In the genomic region with DNA sequence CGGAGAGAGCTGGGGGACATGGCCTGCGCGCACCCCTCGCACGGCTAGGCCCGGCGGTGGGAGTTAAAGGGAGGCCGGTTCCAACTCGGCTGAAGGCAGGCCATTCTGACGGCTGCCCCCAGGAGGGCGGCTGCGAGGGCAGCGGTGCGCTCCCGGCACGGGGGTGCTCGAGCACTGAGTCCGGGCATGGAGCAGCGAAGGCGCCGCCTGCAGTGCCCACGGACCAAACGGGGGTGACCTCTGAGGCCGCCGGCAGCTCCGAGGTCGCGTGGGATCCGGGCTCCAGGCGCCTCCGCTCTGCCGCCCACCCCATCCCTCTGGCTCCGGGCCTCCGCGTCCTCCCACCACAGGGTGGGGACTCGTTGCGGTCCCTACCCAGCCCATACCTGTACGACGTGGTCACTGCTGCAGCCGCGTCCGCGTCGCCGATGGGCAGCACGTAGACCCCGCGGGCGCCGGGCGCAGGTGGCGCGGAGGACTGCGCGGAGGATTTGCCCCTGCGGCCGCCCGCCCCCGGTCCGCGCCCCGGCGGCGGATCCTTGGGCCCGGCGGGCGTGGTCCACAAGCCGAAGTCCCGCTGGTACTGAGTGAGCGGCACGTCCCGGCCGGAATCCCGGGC, we compare ENCODE assay signal across 8 cellular contexts. TPM values are rescaled to one million over a fixed set of nuclear protein-coding genes. Genes with fewer than 3 reads are reported as not detected.
A peak's percentile ranks its signal among the peaks of the same experiment; 100 is the strongest.
DNase-seq lines count a peak whose midpoint lies in the region; ATAC-seq and TF ChIP-seq lines count a peak whose summit lies in the region.

No MANE protein-coding gene starts in this region.

- peak overlapping the region in 1 of 4 donors; percentile 42 for H3K27ac ChIP-seq in esophagus squamous epithelium

- intact Hi-C loops in activated CD4-positive, alpha-beta memory T cell treated with anti-CD3 and anti-CD28 coated beads for 36 hours (cut with micrococcal nuclease), result loop anchor here (2.0 to 5.0 kb wide), 2 partner anchors 57 to 356 kb away; partner anchors contain the start of gene PARL
- intact Hi-C loops in esophagus squamous epithelium (cut with DNase I), result no loop called here

- no peaks in the 10 kb centered on the region for H3K36me3 Mint-ChIP-seq in activated CD4-positive, alpha-beta memory T cell treated with anti-CD3 and anti-CD28 coated beads for 36 hours
- peaks cover 0 to 11% (median 0%) of the 10 kb centered on the region in 3 donors for H3K36me3 Mint-ChIP-seq in naive thymus-derived CD8-positive, alpha-beta T cell

- ATAC-seq in HG03045 (IDR thresholded peaks at IDR 0.05; ENCODE audit: unreplicated experiment) (peak; percentile 28), HG02870 (IDR thresholded peaks at IDR 0.05; ENCODE audit: unreplicated experiment) (no peak)
- ATAC-seq in naive thymus-derived CD8-positive, alpha-beta T cell, result peak; percentile 22 to 41

- POLR2A ChIA-PET in activated CD4-positive, alpha-beta memory T cell treated with anti-CD3 and anti-CD28 coated beads for 36 hours (lab: Charles Lee), result no interaction called here
- POLR2A ChIA-PET in naive thymus-derived CD8-positive, alpha-beta T cell (lab: Charles Lee), result interaction anchor here (2.1 to 3.1 kb wide), 2 partner anchors 9 to 60 kb away, joined by 6 to 22 read pairs; partner anchors contain the start of gene PARL

- H3K9me3 ChIP-seq in esophagus squamous epithelium, result no peaks in the 10 kb centered on the region

- H3K27ac Mint-ChIP-seq in activated CD4-positive, alpha-beta memory T cell treated with anti-CD3 and anti-CD28 coated beads for 36 hours, result no peak overlapping the region
- H3K27ac Mint-ChIP-seq in naive thymus-derived CD8-positive, alpha-beta T cell, result peak overlapping the region in 2 of 10 donors; percentile 78 to 79

- peaks cover 0 to 22% (median 0%) of the 10 kb centered on the region in 3 donors for H3K36me3 ChIP-seq in esophagus squamous epithelium

- TF ChIP-seq CTCF in esophagus squamous epithelium (IDR thresholded peaks at IDR 0.05), result no peak

- peak; percentile 62 for DNase-seq in NCI-H2227 (lab: John Stamatoyannopoulos, UW; ENCODE audit: unreplicated experiment)
- DNase-seq in NCI-H2227 treated with DMSO at 0.1 percent for 48 hours (lab: John Stamatoyannopoulos, UW), result no peak
- DNase-seq in activated CD4-positive, alpha-beta memory T cell treated with anti-CD3 and anti-CD28 coated beads for 36 hours, result peak; percentile 34
- DNase-seq in esophagus squamous epithelium (lab: John Stamatoyannopoulos, UW), result no peak
- peak in 4 of 10 donors; percentile 13 to 26 (median 20) for DNase-seq in naive thymus-derived CD8-positive, alpha-beta T cell
- no peak for DNase-seq in hippocampal formation (lab: John Stamatoyannopoulos, UW)

- CTCF ChIA-PET in activated CD4-positive, alpha-beta memory T cell treated with anti-CD3 and anti-CD28 coated beads for 36 hours (lab: Charles Lee), result interaction anchor here (0.6 to 0.9 kb wide), 3 partner anchors 9 to 60 kb away, joined by 3 to 4 read pairs (median 3); partner anchors contain the start of gene PARL

- WGBS in esophagus squamous epithelium, 2 donors, result no CpG with 5 or more reads among the region's 74 CpGs

- H3K9me3 Mint-ChIP-seq in activated CD4-positive, alpha-beta memory T cell treated with anti-CD3 and anti-CD28 coated beads for 36 hours, result no peaks in the 10 kb centered on the region
- no peaks in the 10 kb centered on the region for H3K9me3 Mint-ChIP-seq in naive thymus-derived CD8-positive, alpha-beta T cell

- H3K4me3 ChIP-seq in esophagus squamous epithelium, result peak overlapping the region; percentile 52 to 80 (median 61)

- peaks cover 12% of the 10 kb centered on the region for H3K4me1 Mint-ChIP-seq in activated CD4-positive, alpha-beta memory T cell treated with anti-CD3 and anti-CD28 coated beads for 36 hours (ENCODE audit: low read depth)
- H3K4me1 Mint-ChIP-seq in naive thymus-derived CD8-positive, alpha-beta T cell, result peaks cover 6 to 19% (median 14%) of the 10 kb centered on the region in 4 donors

- peaks cover 13 to 31% (median 13%) of the 10 kb centered on the region in 3 donors for H3K4me1 ChIP-seq in esophagus squamous epithelium

- H3K4me3 Mint-ChIP-seq in activated CD4-positive, alpha-beta memory T cell treated with anti-CD3 and anti-CD28 coated beads for 36 hours, result peak overlapping the region; percentile 68
- H3K4me3 Mint-ChIP-seq in naive thymus-derived CD8-positive, alpha-beta T cell, result peak overlapping the region; percentile 76 to 90 (median 83)

- H3K27me3 ChIP-seq in esophagus squamous epithelium, result no peaks in the 10 kb centered on the region

- TF ChIP-seq POLR2A in esophagus squamous epithelium (IDR thresholded peaks at IDR 0.05), result no peak

- peaks cover 4% of the 10 kb centered on the region for H3K27me3 Mint-ChIP-seq in activated CD4-positive, alpha-beta memory T cell treated with anti-CD3 and anti-CD28 coated beads for 36 hours
- H3K27me3 Mint-ChIP-seq in naive thymus-derived CD8-positive, alpha-beta T cell, result no peaks in the 10 kb centered on the region

RNA-seq across cellular contexts. Expression of gene MAP6D1, which starts 0.5 kb away (rescaled TPM):
- total RNA-seq in activated CD4-positive, alpha-beta memory T cell treated with anti-CD3 and anti-CD28 coated beads for 36 hours, result under 1 TPM; 0.70 to 1.00 TPM
- total RNA-seq in esophagus squamous epithelium, result 1 to 10 TPM in 3 of 4 donors, not detected in 1; 2.0 to 5.1 (median 2.7) TPM
- 1 to 10 TPM; 1.0 to 4.9 TPM for total RNA-seq in naive thymus-derived CD8-positive, alpha-beta T cell
- 1 to 10 TPM in 2 of 3 donors, under 1 TPM in 1; 0.58 to 2.9 (median 1.0) TPM for polyA plus RNA-seq in naive thymus-derived CD8-positive, alpha-beta T cell

RNA-seq across cellular contexts. Expression of gene PARL, which starts 59.8 kb away (rescaled TPM):
- 10 to 100 TPM; 77.1 to 84.1 TPM for total RNA-seq in activated CD4-positive, alpha-beta memory T cell treated with anti-CD3 and anti-CD28 coated beads for 36 hours
- 10 to 100 TPM; 23.3 to 45.0 (median 39.7) TPM for total RNA-seq in esophagus squamous epithelium
- 10 to 100 TPM; 45.3 to 49.0 TPM for total RNA-seq in naive thymus-derived CD8-positive, alpha-beta T cell
- 100 to 1,000 TPM; 108 to 155 (median 129) TPM for polyA plus RNA-seq in naive thymus-derived CD8-positive, alpha-beta T cell

Comparison
In these comparisons a context has a peak if more than half of its experiments do, and no peak if none do; other contexts are left out.
1. DNase-seq: peak in NCI-H2227 (single experiment) and activated CD4-positive, alpha-beta memory T cell treated with anti-CD3 and anti-CD28 coated beads for 36 hours (single experiment); none in NCI-H2227 treated with DMSO at 0.1 percent for 48 hours (single experiment), esophagus squamous epithelium (single experiment) and hippocampal formation (0 of 2).